ENCODE assay signal across 37 cellular contexts in the genomic region with DNA sequence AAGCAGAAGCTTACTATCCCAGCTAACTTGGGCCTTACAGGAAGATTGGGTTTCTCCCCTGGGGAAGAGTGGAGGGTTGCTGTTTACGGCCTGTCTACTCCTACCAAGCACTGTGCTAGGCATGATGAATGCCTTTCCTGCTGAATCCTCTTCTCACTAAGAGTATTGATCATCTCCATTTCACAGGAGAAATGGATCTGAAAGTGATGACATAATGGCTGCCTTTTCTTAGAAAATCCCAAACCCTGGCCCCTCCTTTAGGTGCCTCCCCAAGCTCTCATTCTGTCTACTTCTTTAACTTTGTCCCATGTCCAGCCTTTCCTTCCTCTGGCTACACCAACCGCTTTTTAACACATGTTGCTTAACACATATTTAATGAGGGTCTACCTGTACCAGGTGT.
"Had no signal": no experiment of that assay in that cellular context is flagged by ENCODE, and none has a peak within 500 bp of the region (broad histone marks: within the 10 kb centered on the region; RNA-seq: fewer than 3 reads in every experiment).

No MANE protein-coding gene starts in this region.

- FAIRE-seq: TTC549 had no signal

- H3K27me3 ChIP-seq: ascending aorta, cardiac muscle cell, MG63, Peyer's patch, SJSA1 had no signal

- H3K4me3 Mint-ChIP-seq: activated CD4-positive, alpha-beta T cell treated with anti-CD3 and anti-CD28 coated beads, Interleukin-2, amount 10 ng/mL, durations not matched to agents 24 days and 14 days; activated naive CD8-positive, alpha-beta T cell treated with anti-CD3 and anti-CD28 coated beads, Interleukin-2, amount 10 ng/mL, durations not matched to agents 7 days and 5 days; activated T-cell treated with anti-CD3 and anti-CD28 coated beads, Interleukin-2, amount 50 U/mL, for 4 hours; activated T-helper 1 cell treated with anti-CD3 and anti-CD28 coated beads, Interleukin-12 subunit alpha, Interleukin-12 subunit beta, Interleukin-2, Interleukin-4 antibody, amounts not matched to agents 30 ng/mL and 10 ng/mL and 1 ng/mL, durations not matched to agents 14 hours and 24 hours and 36 hours; central memory CD8-positive, alpha-beta T cell; T-helper 1 cell treated with Interleukin-12 subunit alpha and Interleukin-12 subunit beta and Interleukin-4 antibody, amounts not matched to agents 30 μg/mL and 1 μg/mL, for 36 hours; T-helper 2 cell treated with Interferon-gamma antibody and Interleukin-4, amounts not matched to agents 5 μg/mL and 100 μg/mL, for 36 hours had no signal

- DNase-seq: activated CD4-positive, alpha-beta T cell treated with anti-CD3 and anti-CD28 coated beads, Interleukin-2, amount 10 ng/mL, durations not matched to agents 24 days and 14 days; activated CD4-positive, alpha-beta T cell treated with anti-CD3 and anti-CD28 coated beads, Interleukin-2, amount 50 U/mL, for 4 hours; activated CD8-positive, alpha-beta memory T cell treated with anti-CD3 and anti-CD28 coated beads, Interleukin-2, amount 50 U/mL, for 4 hours; activated effector memory CD4-positive, alpha-beta T cell treated with anti-CD3 and anti-CD28 coated beads, Interleukin-2, amount 50 U/mL, for 16 hours; activated naive CD4-positive, alpha-beta T cell treated with anti-CD3 and anti-CD28 coated beads, Interleukin-2, amount 50 U/mL, for 16 hours; activated naive CD8-positive, alpha-beta T cell treated with anti-CD3 and anti-CD28 coated beads, Interleukin-2, amount 10 ng/mL, durations not matched to agents 7 days and 5 days; activated T-cell treated with anti-CD3 and anti-CD28 coated beads for 4 hours; activated T-cell treated with anti-CD3 and anti-CD28 coated beads, Interleukin-2, amount 50 U/mL, for 4 hours; amygdala; Kasumi-1; KG1; MG63; NCI-H1048; NCI-H1105 treated with DMSO at 0.1 percent for 48 hours; NCI-H1436; NCI-H1694; NCI-H2029; NCI-H2107; NCI-H226; NCI-H446 treated with DMSO at 0.1 percent for 48 hours; NCI-H524; NCI-H748 treated with DMSO at 0.1 percent for 48 hours; NK-92 treated with Interleukin-12 subunit alpha and Interleukin-12 subunit beta, amount 100 ng/mL, for 24 hours; PC-3; Peyer's patch; RPMI8226; SHP77 treated with DMSO at 0.1 percent for 48 hours; SK-N-SH had no signal

- ATAC-seq: activated T-cell treated with anti-CD3 and anti-CD28 coated beads, Interleukin-2, amount 50 U/mL, for 4 hours; PC-3 had no signal

- H3K27ac Mint-ChIP-seq: activated CD4-positive, alpha-beta T cell treated with anti-CD3 and anti-CD28 coated beads, Interleukin-2, amount 10 ng/mL, durations not matched to agents 24 days and 14 days; activated naive CD8-positive, alpha-beta T cell treated with anti-CD3 and anti-CD28 coated beads, Interleukin-2, amount 10 ng/mL, durations not matched to agents 7 days and 5 days; activated T-helper 1 cell treated with anti-CD3 and anti-CD28 coated beads, Interleukin-12 subunit alpha, Interleukin-12 subunit beta, Interleukin-2, Interleukin-4 antibody, amounts not matched to agents 30 ng/mL and 10 ng/mL and 1 ng/mL, durations not matched to agents 14 hours and 24 hours and 36 hours; IgD-negative memory B cell; T-helper 1 cell treated with Interleukin-12 subunit alpha and Interleukin-12 subunit beta and Interleukin-4 antibody, amounts not matched to agents 30 μg/mL and 1 μg/mL, for 36 hours; T-helper 2 cell treated with Interferon-gamma antibody and Interleukin-4, amounts not matched to agents 5 μg/mL and 100 μg/mL, for 36 hours had no signal

- H3K4me1 ChIP-seq: ascending aorta, Peyer's patch, SJSA1 had no signal

- H3K36me3 ChIP-seq: ascending aorta, cardiac muscle cell, MG63, Peyer's patch, SJSA1 had no signal

- H3K9me3 ChIP-seq: ascending aorta, MG63, Peyer's patch, SJSA1, SK-N-SH had no signal

- H3K4me3 ChIP-seq: ascending aorta, cardiac muscle cell, MG63, Peyer's patch, SJSA1 had no signal

- H3K36me3 Mint-ChIP-seq: activated naive CD8-positive, alpha-beta T cell treated with anti-CD3 and anti-CD28 coated beads, Interleukin-2, amount 10 ng/mL, durations not matched to agents 7 days and 5 days; IgD-negative memory B cell had no signal

- H3K9me3 Mint-ChIP-seq: activated CD4-positive, alpha-beta T cell treated with anti-CD3 and anti-CD28 coated beads, Interleukin-2, amount 10 ng/mL, durations not matched to agents 24 days and 14 days; activated naive CD8-positive, alpha-beta T cell treated with anti-CD3 and anti-CD28 coated beads, Interleukin-2, amount 10 ng/mL, durations not matched to agents 7 days and 5 days; activated T-cell treated with anti-CD3 and anti-CD28 coated beads, Interleukin-2, amount 50 U/mL, for 4 hours; activated T-helper 1 cell treated with anti-CD3 and anti-CD28 coated beads, Interleukin-12 subunit alpha, Interleukin-12 subunit beta, Interleukin-2, Interleukin-4 antibody, amounts not matched to agents 30 ng/mL and 10 ng/mL and 1 ng/mL, durations not matched to agents 14 hours and 24 hours and 36 hours; central memory CD8-positive, alpha-beta T cell; IgD-negative memory B cell; T-helper 1 cell treated with Interleukin-12 subunit alpha and Interleukin-12 subunit beta and Interleukin-4 antibody, amounts not matched to agents 30 μg/mL and 1 μg/mL, for 36 hours; T-helper 2 cell treated with Interferon-gamma antibody and Interleukin-4, amounts not matched to agents 5 μg/mL and 100 μg/mL, for 36 hours had no signal

- H3K27me3 Mint-ChIP-seq: activated CD4-positive, alpha-beta T cell treated with anti-CD3 and anti-CD28 coated beads, Interleukin-2, amount 10 ng/mL, durations not matched to agents 24 days and 14 days; activated naive CD8-positive, alpha-beta T cell treated with anti-CD3 and anti-CD28 coated beads, Interleukin-2, amount 10 ng/mL, durations not matched to agents 7 days and 5 days; IgD-negative memory B cell had no signal

- H3K27ac ChIP-seq: ascending aorta, cardiac muscle cell, Peyer's patch, SJSA1 had no signal

- H3K4me1 Mint-ChIP-seq: central memory CD8-positive, alpha-beta T cell had no signal
